11 cellular contexts compared by ENCODE assay signal in genomic region chr2:217065695-217066405, GRCh38.
DNase-seq lines count a peak whose midpoint lies in the region; ATAC-seq lines count a peak whose summit lies in the region.
"Had no signal": no experiment of that assay in that cellular context is flagged by ENCODE, and none has a peak within 500 bp of the region (broad histone marks: within the 10 kb centered on the region; RNA-seq: fewer than 3 reads in every experiment).

No MANE protein-coding gene starts in this region.

- no peak overlapping the region for H3K4me3 Mint-ChIP-seq in stimulated activated effector memory CD8-positive, alpha-beta T cell treated with anti-CD3 and anti-CD28 coated beads, Interleukin-12 subunit alpha, Interleukin-12 subunit beta, amount 100 ng/mL, for 72 hours
- H3K4me3 Mint-ChIP-seq: activated CD8-positive, alpha-beta memory T cell treated with anti-CD3 and anti-CD28 coated beads, Interleukin-2, amount 10 ng/mL, durations not matched to agents 7 days and 5 days; T-helper 1 cell treated with Interleukin-12 subunit alpha and Interleukin-12 subunit beta and Interleukin-4 antibody, amounts not matched to agents 30 μg/mL and 1 μg/mL, for 36 hours had no signal

- no peak overlapping the region for H3K27ac Mint-ChIP-seq in stimulated activated effector memory CD8-positive, alpha-beta T cell treated with anti-CD3 and anti-CD28 coated beads, Interleukin-12 subunit alpha, Interleukin-12 subunit beta, amount 100 ng/mL, for 72 hours
- H3K27ac Mint-ChIP-seq: activated CD8-positive, alpha-beta memory T cell treated with anti-CD3 and anti-CD28 coated beads, Interleukin-2, amount 10 ng/mL, durations not matched to agents 7 days and 5 days; T-helper 1 cell treated with Interleukin-12 subunit alpha and Interleukin-12 subunit beta and Interleukin-4 antibody, amounts not matched to agents 30 μg/mL and 1 μg/mL, for 36 hours had no signal

- H3K4me1 Mint-ChIP-seq in stimulated activated effector memory CD8-positive, alpha-beta T cell treated with anti-CD3 and anti-CD28 coated beads, Interleukin-12 subunit alpha, Interleukin-12 subunit beta, amount 100 ng/mL, for 72 hours, result no peaks in the 10 kb centered on the region
- H3K4me1 Mint-ChIP-seq: activated CD8-positive, alpha-beta memory T cell treated with anti-CD3 and anti-CD28 coated beads, Interleukin-2, amount 10 ng/mL, durations not matched to agents 7 days and 5 days had no signal

- peaks cover 2% of the 10 kb centered on the region for H3K9me3 Mint-ChIP-seq in stimulated activated effector memory CD8-positive, alpha-beta T cell treated with anti-CD3 and anti-CD28 coated beads, Interleukin-12 subunit alpha, Interleukin-12 subunit beta, amount 100 ng/mL, for 72 hours
- H3K9me3 Mint-ChIP-seq: T-helper 1 cell treated with Interleukin-12 subunit alpha and Interleukin-12 subunit beta and Interleukin-4 antibody, amounts not matched to agents 30 μg/mL and 1 μg/mL, for 36 hours had no signal

- peak; percentile 56 for DNase-seq in AG08395 (ENCODE audit: low spot score)
- DNase-seq in M059J (ENCODE audit: low read depth), result peak; percentile 97
- peak; percentile 84 for DNase-seq in brain pericyte (ENCODE audit: low read depth, low spot score)
- DNase-seq in left lobe of liver (ENCODE audit: low spot score), result no peak
- DNase-seq in stimulated activated effector memory CD8-positive, alpha-beta T cell treated with anti-CD3 and anti-CD28 coated beads, Interleukin-12 subunit alpha, Interleukin-12 subunit beta, amount 100 ng/mL, for 72 hours (ENCODE audit: low spot score in 2 of 2), result no peak
- DNase-seq in stimulated activated CD4-positive, alpha-beta T cell treated with anti-CD3 and anti-CD28 coated beads, Interleukin-2, amount 100 ng/mL, for 24 hours, result no peak
- DNase-seq: activated CD8-positive, alpha-beta memory T cell treated with anti-CD3 and anti-CD28 coated beads, Interleukin-2, amount 10 ng/mL, durations not matched to agents 7 days and 5 days; stimulated activated naive CD4-positive, alpha-beta T cell treated with Interleukin-2 at 50 U/mL for 16 hours had no signal

- ATAC-seq in left lobe of liver (peak; percentile 16), GM21381 (IDR thresholded peaks at IDR 0.05; ENCODE audit: unreplicated experiment) (no peak), HG03469 (IDR thresholded peaks at IDR 0.05; ENCODE audit: unreplicated experiment) (no peak)
- ATAC-seq in stimulated activated effector memory CD8-positive, alpha-beta T cell treated with anti-CD3 and anti-CD28 coated beads, Interleukin-12 subunit alpha, Interleukin-12 subunit beta, amount 100 ng/mL, for 72 hours, result no peak
- ATAC-seq: activated CD8-positive, alpha-beta memory T cell treated with anti-CD3 and anti-CD28 coated beads, Interleukin-2, amount 10 ng/mL, durations not matched to agents 7 days and 5 days had no signal

- no peaks in the 10 kb centered on the region for H3K36me3 Mint-ChIP-seq in stimulated activated effector memory CD8-positive, alpha-beta T cell treated with anti-CD3 and anti-CD28 coated beads, Interleukin-12 subunit alpha, Interleukin-12 subunit beta, amount 100 ng/mL, for 72 hours
- H3K36me3 Mint-ChIP-seq: activated CD8-positive, alpha-beta memory T cell treated with anti-CD3 and anti-CD28 coated beads, Interleukin-2, amount 10 ng/mL, durations not matched to agents 7 days and 5 days had no signal

Comparison
In these comparisons a context has a peak if more than half of its experiments do, and no peak if none do; other contexts are left out.
1. DNase-seq: peak in AG08395 (single experiment), M059J (single experiment) and brain pericyte (single experiment); none in left lobe of liver (single experiment), stimulated activated effector memory CD8-positive, alpha-beta T cell treated with anti-CD3 and anti-CD28 coated beads, Interleukin-12 subunit alpha, Interleukin-12 subunit beta, amount 100 ng/mL, for 72 hours (0 of 2) and stimulated activated CD4-positive, alpha-beta T cell treated with anti-CD3 and anti-CD28 coated beads, Interleukin-2, amount 100 ng/mL, for 24 hours (0 of 2).